ENCODE assay signal across 8 cellular contexts in the genomic region with DNA sequence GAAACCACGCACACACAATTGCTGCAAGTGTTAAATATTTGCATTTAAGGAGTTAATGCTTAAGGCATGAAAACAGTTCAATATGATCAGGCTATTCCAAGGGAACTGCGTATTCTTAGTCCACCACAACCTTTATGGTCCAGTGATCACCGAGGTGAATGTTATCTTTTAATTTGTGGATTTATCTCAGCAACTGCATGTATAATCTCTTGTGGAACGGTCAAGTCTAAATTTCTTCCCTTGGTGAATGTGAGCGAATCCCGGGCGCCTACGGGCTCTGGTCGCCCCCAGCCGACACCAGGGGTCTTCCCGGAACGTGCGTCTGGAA. TPM values are rescaled to one million over a fixed set of nuclear protein-coding genes. Genes with fewer than 3 reads are reported as not detected.
DNase-seq lines count a peak whose midpoint lies in the region; ATAC-seq and TF ChIP-seq lines count a peak whose summit lies in the region.

No MANE protein-coding gene starts in this region.

- TF ChIP-seq POLR2A in heart left ventricle (IDR thresholded peaks at IDR 0.05) = no peak

- peak overlapping the region in 9 of 12 donors; percentile 3 to 76 (median 53) for H3K27ac ChIP-seq in heart left ventricle
- H3K27ac ChIP-seq in mesodermal cell (ENCODE audit: low read depth, low read length, severe bottlenecking) = no peak overlapping the region
- no peak overlapping the region for H3K27ac ChIP-seq in urinary bladder (ENCODE audit: low read depth)

- CTCF ChIA-PET in MCF 10A (lab: Yijun Ruan, JAX) = interaction anchor here (0.6 to 1.3 kb wide), 3 partner anchors 11 to 758 kb away, joined by 3 to 4 read pairs (median 3); no protein-coding TSS in a partner anchor

- peaks cover 7% of the 10 kb centered on the region for H3K36me3 Mint-ChIP-seq in MCF 10A (ENCODE audit: insufficient read depth, unreplicated experiment)

- no peak for ATAC-seq in heart left ventricle
- ATAC-seq in left ventricle myocardium superior = no peak
- ATAC-seq in HG03354 (IDR thresholded peaks at IDR 0.05; ENCODE audit: poor library complexity, severe bottlenecking, unreplicated experiment) = no peak

- no peaks in the 10 kb centered on the region for H3K27me3 Mint-ChIP-seq in MCF 10A (ENCODE audit: insufficient read depth, unreplicated experiment)

- no peaks in the 10 kb centered on the region for H3K4me1 Mint-ChIP-seq in MCF 10A (ENCODE audit: insufficient read depth, unreplicated experiment)

- 5 to 7% (median 6%) methylated on average over 12 to 13 of the region's 13 CpGs for WGBS in heart left ventricle, 4 donors
- WGBS in mesodermal cell (ENCODE audit: insufficient coverage in 2 of 2), 2 experiments = 9 to 12% methylated on average over 11 to 12 of the region's 13 CpGs
- 5% methylated on average over 13 of the region's 13 CpGs for WGBS in urinary bladder

- TF ChIP-seq CTCF in heart left ventricle (IDR thresholded peaks at IDR 0.05) (no peak), MCF 10A (IDR thresholded peaks at IDR 0.05; ENCODE audit: unreplicated experiment) (no peak)

- BruUV-seq in MCF 10A (replicated peaks; lab: Mats Ljungman, UMichigan) = no TSS peak

- H3K9me3 ChIP-seq in heart left ventricle (no peaks in the 10 kb centered on the region), mesodermal cell (ENCODE audit: control insufficient read depth, low read length) (no peaks in the 10 kb centered on the region)

- intact Hi-C loops in heart left ventricle (cut with DNase I) = loop anchor here in 2 of 10 donors (1.0 to 5.0 kb wide), 3 partner anchors 26 to 859 kb away; partner anchors contain the start of genes ATG2B (in 1 of the 2) and GSKIP (in 1 of the 2)
- intact Hi-C loops in left ventricle myocardium superior (cut with micrococcal nuclease) = no loop called here
- intact Hi-C loops in MCF 10A (cut with micrococcal nuclease) = no loop called here

- no peak overlapping the region for H3K27ac Mint-ChIP-seq in MCF 10A (ENCODE audit: low read depth, unreplicated experiment)

- peaks cover 0 to 13% (median 0%) of the 10 kb centered on the region in 9 donors for H3K27me3 ChIP-seq in heart left ventricle

- DNase-seq in heart left ventricle (no peak), left ventricle myocardium superior (no peak), MCF 10A (ENCODE audit: unreplicated experiment) (no peak), retina (no peak), Ammon's horn (ENCODE audit: low spot score) (no peak)

- peaks cover 0 to 16% (median 7%) of the 10 kb centered on the region in 9 donors for H3K36me3 ChIP-seq in heart left ventricle
- peaks cover 16% of the 10 kb centered on the region for H3K36me3 ChIP-seq in mesodermal cell (ENCODE audit: control insufficient read depth, insufficient read depth, low read length)
- H3K36me3 ChIP-seq in urinary bladder (ENCODE audit: insufficient read depth) = no peaks in the 10 kb centered on the region

- POLR2A ChIA-PET in MCF 10A (lab: Yijun Ruan, JAX) = interaction anchor here (0.5 to 2.0 kb wide), 7 partner anchors 10 to 1730 kb away, joined by 3 to 9 read pairs (median 4); partner anchors contain the start of gene ATG2B

- no peaks in the 10 kb centered on the region for H3K9me3 Mint-ChIP-seq in MCF 10A (ENCODE audit: unreplicated experiment)

- peak overlapping the region; percentile 85 for H3K4me3 Mint-ChIP-seq in MCF 10A (ENCODE audit: unreplicated experiment)

- H3K4me3 ChIP-seq in heart left ventricle = peak overlapping the region; percentile 53 to 88 (median 80)
- H3K4me3 ChIP-seq in mesodermal cell (ENCODE audit: extremely low read depth, insufficient read depth, low read length, poor library complexity, severe bottlenecking) = peak overlapping the region; percentile 69
- peak overlapping the region; percentile 58 for H3K4me3 ChIP-seq in urinary bladder (ENCODE audit: low read depth, low read length)

- H3K4me1 ChIP-seq in heart left ventricle (peaks cover 0 to 16% (median 9%) of the 10 kb centered on the region in 12 donors), mesodermal cell (ENCODE audit: control insufficient read depth, insufficient read depth, low read length, poor library complexity, severe bottlenecking) (no peaks in the 10 kb centered on the region), urinary bladder (ENCODE audit: insufficient read depth) (no peaks in the 10 kb centered on the region)

RNA-seq across cellular contexts. Expression of gene AK7, which starts 1.0 kb away (rescaled TPM):
- total RNA-seq in heart left ventricle = 1 to 10 TPM in 1 of 9 donors, under 1 TPM in 7, not detected in 1; 0.19 to 1.9 (median 0.48) TPM
- under 1 TPM; 0.11 to 0.79 TPM for polyA plus RNA-seq in heart left ventricle
- 0.27 TPM for total RNA-seq in left ventricle myocardium superior
- total RNA-seq in MCF 10A (2022) = 0.21 and 0.52 TPM in 2 replicates
- 5.4 TPM for polyA plus RNA-seq in mesodermal cell (2013, experiment 1 of 2)
- polyA plus RNA-seq in mesodermal cell (2013, experiment 2 of 2) = 4.5 TPM
- 0.53 TPM for total RNA-seq in urinary bladder
- polyA plus RNA-seq in urinary bladder = 0.92 TPM

RNA-seq across cellular contexts. Expression of gene GSKIP, which starts 27.6 kb away (rescaled TPM):
- total RNA-seq in heart left ventricle (10 to 100 TPM in 7 of 9 donors, 1 to 10 TPM in 2; 7.6 to 19.9 (median 13.1) TPM), left ventricle myocardium superior (9.6 TPM), MCF 10A (2022) (19.8 and 22.5 TPM in 2 replicates), urinary bladder (29.2 TPM)
- polyA plus RNA-seq in heart left ventricle (10 to 100 TPM in 1 of 2 donors, 1 to 10 TPM in 1; 4.6 to 18.8 TPM), urinary bladder (16.9 TPM)
- polyA plus RNA-seq in mesodermal cell (2013, experiment 1 of 2) = 37.8 TPM
- 39.2 TPM for polyA plus RNA-seq in mesodermal cell (2013, experiment 2 of 2)

RNA-seq across cellular contexts. Expression of gene ATG2B, which starts 27.8 kb away (rescaled TPM):
- 10 to 100 TPM in 8 of 9 donors, 1 to 10 TPM in 1; 9.1 to 19.5 (median 15.7) TPM for total RNA-seq in heart left ventricle
- polyA plus RNA-seq in heart left ventricle = 1 to 10 TPM; 2.7 to 5.1 TPM
- 11.5 TPM for total RNA-seq in left ventricle myocardium superior
- 20.5 and 22.2 TPM in 2 replicates for total RNA-seq in MCF 10A (2022)
- 8.6 TPM for polyA plus RNA-seq in mesodermal cell (2013, experiment 1 of 2)
- polyA plus RNA-seq in mesodermal cell (2013, experiment 2 of 2) = 7.8 TPM
- total RNA-seq in urinary bladder = 52.4 TPM
- polyA plus RNA-seq in urinary bladder = 8.0 TPM

Comparison
In these comparisons a context has a peak if more than half of its experiments do, and no peak if none do; other contexts are left out.
1. H3K27ac ChIP-seq: peak in heart left ventricle (9 of 12); none in mesodermal cell (single experiment) and urinary bladder (single experiment).
2. Peak in every context shown above with its lines, with median percentiles within 50 percentile points of each other: H3K4me3 ChIP-seq.